ENCODE assay signal across 9 cellular contexts in genomic region chr6:6131492-6132109, GRCh38.
A peak's percentile ranks its signal among the peaks of the same experiment; 100 is the strongest.
DNase-seq lines count a peak whose midpoint lies in the region; ATAC-seq and TF ChIP-seq lines count a peak whose summit lies in the region.
"Had no signal": no experiment of that assay in that cellular context is flagged by ENCODE, and none has a peak within 500 bp of the region (broad histone marks: within the 10 kb centered on the region; RNA-seq: fewer than 3 reads in every experiment).

No MANE protein-coding gene starts in this region.

- CTCF ChIA-PET in AG04449 (lab: Yijun Ruan, JAX): interaction anchor here (0.8 to 1.8 kb wide), 3 partner anchors 14 to 722 kb away, joined by 3 to 4 read pairs (median 4); no protein-coding TSS in a partner anchor

- ATAC-seq in GM18858 (IDR thresholded peaks at IDR 0.05; ENCODE audit: unreplicated experiment) (no peak), omental fat pad (ENCODE audit: low FRiP score) (no peak), right cardiac atrium (no peak)
- ATAC-seq: T-helper 17 cell had no signal

- H3K9ac ChIP-seq in NT2/D1 (ENCODE audit: insufficient read length, low read depth): no peak overlapping the region

- POLR2A ChIA-PET in AG04449 (lab: Yijun Ruan, JAX): no interaction called here

- H3K27ac ChIP-seq in effector memory CD4-positive, alpha-beta T cell (ENCODE audit: insufficient read depth, low read length, poor library complexity, severe bottlenecking): no peak overlapping the region
- H3K27ac ChIP-seq in right cardiac atrium (ENCODE audit: low read length): no peak overlapping the region

- TF ChIP-seq CTCF in AG04449 (IDR thresholded peaks at IDR 0.05; ENCODE audit: insufficient read depth, low read length, missing control alignments) (peak; percentile 25), foreskin fibroblast (IDR thresholded peaks at IDR 0.05; ENCODE audit: low read depth, low read length) (peak; percentile 29), omental fat pad (IDR thresholded peaks at IDR 0.05) (no peak)

- H3K27me3 ChIP-seq in NT2/D1 (ENCODE audit: insufficient read depth, insufficient read length): no peaks in the 10 kb centered on the region
- no peaks in the 10 kb centered on the region for H3K27me3 ChIP-seq in effector memory CD4-positive, alpha-beta T cell (replicated peaks; ENCODE audit: control insufficient read depth, insufficient read depth, low read length, poor library complexity, severe bottlenecking)
- H3K27me3 ChIP-seq in right cardiac atrium (ENCODE audit: control insufficient read depth, insufficient read depth): no peaks in the 10 kb centered on the region

- in situ Hi-C loops in G401 (cut with HindIII; ENCODE audit: low sequenced_read_pairs): no loop called here

- no peak overlapping the region for H3K4me3 ChIP-seq in AG04449 (ENCODE audit: low read depth, low read length)
- H3K4me3 ChIP-seq in NT2/D1 (ENCODE audit: insufficient read length, low read depth): no peak overlapping the region
- H3K4me3 ChIP-seq in foreskin fibroblast (ENCODE audit: low read depth in 1 of 2, low read length in 2 of 2): no peak overlapping the region
- H3K4me3 ChIP-seq in effector memory CD4-positive, alpha-beta T cell (ENCODE audit: insufficient read depth, low read depth, low read length, poor library complexity, severe bottlenecking): no peak overlapping the region
- no peak overlapping the region for H3K4me3 ChIP-seq in right cardiac atrium (ENCODE audit: low read length)

- no peaks in the 10 kb centered on the region for H3K4me1 ChIP-seq in NT2/D1 (ENCODE audit: insufficient read depth, insufficient read length)
- no peaks in the 10 kb centered on the region for H3K4me1 ChIP-seq in effector memory CD4-positive, alpha-beta T cell (ENCODE audit: control insufficient read depth, insufficient read depth, low read length, poor library complexity, severe bottlenecking)
- H3K4me1 ChIP-seq in right cardiac atrium (ENCODE audit: control insufficient read depth, insufficient read depth, low read length): no peaks in the 10 kb centered on the region

- no peaks in the 10 kb centered on the region for H3K36me3 ChIP-seq in NT2/D1 (ENCODE audit: insufficient read depth, insufficient read length, low read length)
- no peaks in the 10 kb centered on the region for H3K36me3 ChIP-seq in effector memory CD4-positive, alpha-beta T cell (ENCODE audit: control insufficient read depth, insufficient read depth, low read length)

- H3K9me3 ChIP-seq in NT2/D1 (ENCODE audit: insufficient read depth, low read length) (no peaks in the 10 kb centered on the region), right cardiac atrium (ENCODE audit: control insufficient read depth, low read length) (no peaks in the 10 kb centered on the region)
- H3K9me3 ChIP-seq in effector memory CD4-positive, alpha-beta T cell (ENCODE audit: control insufficient read depth, low read length): no peaks in the 10 kb centered on the region

- intact Hi-C loops in right cardiac atrium (cut with DNase I): no loop called here

- 51% methylated on average over 4 of the region's 4 CpGs for WGBS in right cardiac atrium

- DNase-seq in AG04449 (ENCODE audit: low read depth, low spot score): no peak
- DNase-seq in G401 (ENCODE audit: low spot score): peak; percentile 9
- DNase-seq in NT2/D1 (ENCODE audit: low read depth, low spot score): peak; percentile 25
- DNase-seq in foreskin fibroblast: no peak
- no peak for DNase-seq in effector memory CD4-positive, alpha-beta T cell
- no peak for DNase-seq in omental fat pad (ENCODE audit: low spot score)
- no peak for DNase-seq in right cardiac atrium
- DNase-seq: T-helper 17 cell had no signal

Comparison
In these comparisons a context has a peak if more than half of its experiments do, and no peak if none do; other contexts are left out.
1. DNase-seq: peak in G401 (single experiment) and NT2/D1 (single experiment); none in AG04449 (single experiment), foreskin fibroblast (0 of 2), effector memory CD4-positive, alpha-beta T cell (0 of 3), omental fat pad (single experiment) and right cardiac atrium (0 of 3).
2. CTCF ChIP-seq: peak in AG04449 (single experiment) and foreskin fibroblast (single experiment); none in omental fat pad (0 of 3).